Comparison of ENCODE assay signal across 1 cellular context in genomic region chr6:56091159-56091869, GRCh38.
TF ChIP-seq lines count a peak whose summit lies in the region.

No MANE protein-coding gene starts in this region.

TF ChIP-seq in HepG2, 621 proteins besides CTCF, POLR2A, EP300 and RAD21 (continued from another document and continues in another):
- TF ChIP-seq ZNF646 (CRISPR knock-in tag; IDR thresholded peaks at IDR 0.05) (no peak), ZNF670 (CRISPR knock-in tag; IDR thresholded peaks at IDR 0.05; ENCODE audit: borderline replicate concordance) (no peak), ZNF878 (CRISPR knock-in tag; IDR thresholded peaks at IDR 0.05) (no peak; the same call in 1 of the 2 replicates), KAT8 (CRISPR knock-in tag; IDR thresholded peaks at IDR 0.05) (no peak), TBX3 (IDR thresholded peaks at IDR 0.05; ENCODE audit: borderline replicate concordance) (no peak), PBX2 (CRISPR knock-in tag; IDR thresholded peaks at IDR 0.05) (no peak), ZNF543 (CRISPR knock-in tag; IDR thresholded peaks at IDR 0.05) (no peak), ZNF615 (CRISPR knock-in tag; IDR thresholded peaks at IDR 0.05; ENCODE audit: borderline replicate concordance) (no peak), FOSL2 (CRISPR knock-in tag; IDR thresholded peaks at IDR 0.05) (peak; percentile 51; the same call in 1 of the 2 replicates), IKZF5 (CRISPR knock-in tag; IDR thresholded peaks at IDR 0.05) (no peak), MAFK (conservative IDR thresholded peaks at IDR 0.05 in 1 of 2, IDR thresholded peaks at IDR 0.05 in 1 of 2; ENCODE audit: low read length in 2 of 2) (no peak), SNAPC5 (CRISPR knock-in tag; IDR thresholded peaks at IDR 0.05; ENCODE audit: borderline replicate concordance) (no peak), ZNF292 (CRISPR knock-in tag; IDR thresholded peaks at IDR 0.05; ENCODE audit: borderline replicate concordance, low read depth) (no peak), ZNF343 (CRISPR knock-in tag; IDR thresholded peaks at IDR 0.05) (no peak), ATF2 (CRISPR knock-in tag; IDR thresholded peaks at IDR 0.05) (peak; percentile 83), HNRNPH1 (optimal IDR thresholded peaks at IDR 0.05; ENCODE audit: low read depth, low read length) (no peak), NPAS2 (CRISPR knock-in tag; IDR thresholded peaks at IDR 0.05; ENCODE audit: borderline replicate concordance) (no peak), PHF5A (CRISPR knock-in tag; IDR thresholded peaks at IDR 0.05; ENCODE audit: low read depth, unreplicated experiment) (no peak), NFIB (CRISPR knock-in tag; IDR thresholded peaks at IDR 0.05; ENCODE audit: borderline replicate concordance) (no peak), ADNP (CRISPR knock-in tag; IDR thresholded peaks at IDR 0.05) (no peak), ZNF280D (CRISPR knock-in tag; IDR thresholded peaks at IDR 0.05) (no peak), PRMT3 (CRISPR knock-in tag; IDR thresholded peaks at IDR 0.05; ENCODE audit: borderline replicate concordance, low read depth) (no peak), ELF4 (CRISPR knock-in tag; IDR thresholded peaks at IDR 0.05; ENCODE audit: borderline replicate concordance) (no peak), ZNF260 (CRISPR knock-in tag; IDR thresholded peaks at IDR 0.05; ENCODE audit: borderline replicate concordance, low read depth) (no peak), NR2F1 (CRISPR knock-in tag; IDR thresholded peaks at IDR 0.05) (no peak), DNMT3B (CRISPR knock-in tag; conservative IDR thresholded peaks at IDR 0.05) (no peak), ZNF253 (CRISPR knock-in tag; IDR thresholded peaks at IDR 0.05; ENCODE audit: borderline replicate concordance) (no peak), SRF (IDR thresholded peaks at IDR 0.05; ENCODE audit: low read depth, low read length) (no peak), ZNF891 (CRISPR knock-in tag; IDR thresholded peaks at IDR 0.05) (no peak), ZNF589 (CRISPR knock-in tag; conservative IDR thresholded peaks at IDR 0.05) (no peak), ZNF557 (CRISPR knock-in tag; IDR thresholded peaks at IDR 0.05) (no peak), JUN (CRISPR knock-in tag; IDR thresholded peaks at IDR 0.05) (no peak), NBN (conservative IDR thresholded peaks at IDR 0.05) (no peak), ZNF605 (CRISPR knock-in tag; IDR thresholded peaks at IDR 0.05) (no peak), NR2F2 (IDR thresholded peaks at IDR 0.05; ENCODE audit: borderline replicate concordance, low read depth) (no peak), E2F5 (CRISPR knock-in tag; conservative IDR thresholded peaks at IDR 0.05) (no peak), ZSCAN9 (CRISPR knock-in tag; IDR thresholded peaks at IDR 0.05; ENCODE audit: borderline replicate concordance) (no peak), IRF2 (CRISPR knock-in tag; IDR thresholded peaks at IDR 0.05) (no peak), RBM39 (IDR thresholded peaks at IDR 0.05; ENCODE audit: low read depth, low read length, poor library complexity, severe bottlenecking) (no peak), MEF2D (CRISPR knock-in tag; IDR thresholded peaks at IDR 0.05) (no peak), ZNF30 (CRISPR knock-in tag; IDR thresholded peaks at IDR 0.05) (no peak), TERF1 (CRISPR knock-in tag; IDR thresholded peaks at IDR 0.05) (no peak), ZSCAN31 (CRISPR knock-in tag; IDR thresholded peaks at IDR 0.05; ENCODE audit: low read depth) (no peak), MXD4 (CRISPR knock-in tag; IDR thresholded peaks at IDR 0.05) (no peak), SMAD9 (CRISPR knock-in tag; IDR thresholded peaks at IDR 0.05) (no peak), ZNF850 (CRISPR knock-in tag; conservative IDR thresholded peaks at IDR 0.05) (no peak), ZNF460 (CRISPR knock-in tag; IDR thresholded peaks at IDR 0.05; ENCODE audit: borderline replicate concordance) (no peak), ZNF703 (CRISPR knock-in tag; IDR thresholded peaks at IDR 0.05; ENCODE audit: borderline replicate concordance) (no peak), RFXAP (CRISPR knock-in tag; IDR thresholded peaks at IDR 0.05; ENCODE audit: borderline replicate concordance) (no peak), ZBTB38 (CRISPR knock-in tag; IDR thresholded peaks at IDR 0.05) (no peak), GZF1 (CRISPR knock-in tag; IDR thresholded peaks at IDR 0.05) (no peak), TAF1 (CRISPR knock-in tag; IDR thresholded peaks at IDR 0.05) (no peak), KLF12 (CRISPR knock-in tag; IDR thresholded peaks at IDR 0.05; ENCODE audit: borderline replicate concordance) (no peak), FOXA1 (IDR thresholded peaks at IDR 0.05) (no peak), FOXA1 (CRISPR knock-in tag; IDR thresholded peaks at IDR 0.05) (peak; percentile 84), POLR2G (IDR thresholded peaks at IDR 0.05; ENCODE audit: low read depth, low read length) (no peak), ZNF430 (CRISPR knock-in tag; IDR thresholded peaks at IDR 0.05) (no peak), CBX1 (IDR thresholded peaks at IDR 0.05; ENCODE audit: low read depth) (no peak), ZNF546 (CRISPR knock-in tag; conservative IDR thresholded peaks at IDR 0.05) (no peak), ARID2 (CRISPR knock-in tag; IDR thresholded peaks at IDR 0.05; ENCODE audit: borderline replicate concordance) (no peak), ATF5 (CRISPR knock-in tag; IDR thresholded peaks at IDR 0.05; ENCODE audit: low read depth) (no peak), SP140L (CRISPR knock-in tag; IDR thresholded peaks at IDR 0.05; ENCODE audit: borderline replicate concordance) (no peak)
